In the genomic region with DNA sequence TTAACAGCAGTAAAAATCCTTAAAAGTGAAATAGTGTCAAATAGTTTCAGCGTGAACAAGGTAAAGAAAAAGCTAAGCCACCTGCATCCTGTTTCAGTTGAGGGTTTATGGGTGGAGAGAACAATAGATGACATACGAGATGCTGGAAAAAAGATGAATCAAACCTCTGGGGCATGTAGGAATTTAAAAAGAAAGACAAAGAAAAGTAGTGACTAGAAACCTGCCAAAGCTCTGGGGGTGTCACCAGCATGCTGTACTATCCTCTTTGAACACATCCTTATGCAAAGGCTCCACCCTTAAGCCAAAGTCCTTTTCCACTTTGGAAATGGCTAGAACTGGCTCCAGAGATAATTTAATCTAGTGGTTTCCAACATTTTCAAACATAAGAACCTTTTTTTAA, we compare ENCODE assay signal across 14 cellular contexts. TPM values are rescaled to one million over a fixed set of nuclear protein-coding genes. Genes with fewer than 3 reads are reported as not detected.
DNase-seq lines count a peak whose midpoint lies in the region; ATAC-seq, FAIRE-seq and TF ChIP-seq lines count a peak whose summit lies in the region.
"Had no signal": no experiment of that assay in that cellular context is flagged by ENCODE, and none has a peak within 500 bp of the region (broad histone marks: within the 10 kb centered on the region; RNA-seq: fewer than 3 reads in every experiment).

No MANE protein-coding gene starts in this region.

- no peaks in the 10 kb centered on the region for H3K27me3 ChIP-seq in CD4-positive, alpha-beta T cell (ENCODE audit: control insufficient read depth, insufficient read depth, low read length)
- no peaks in the 10 kb centered on the region for H3K27me3 ChIP-seq in RWPE2 (ENCODE audit: insufficient read depth, poor library complexity, severe bottlenecking)
- H3K27me3 ChIP-seq: neural progenitor cell, sigmoid colon had no signal

- H3K4me3 Mint-ChIP-seq in CD4-positive, alpha-beta T cell = peak overlapping the region; percentile 34
- H3K4me3 Mint-ChIP-seq: neural progenitor cell had no signal

- no peak overlapping the region for H3K4me3 ChIP-seq in RWPE2 (ENCODE audit: severe bottlenecking)
- H3K4me3 ChIP-seq: lung, neural progenitor cell, sigmoid colon had no signal

- peaks cover 2% of the 10 kb centered on the region for H3K4me1 ChIP-seq in RWPE2 (ENCODE audit: insufficient read depth, poor library complexity, severe bottlenecking)

- H3K4me1 Mint-ChIP-seq in CD4-positive, alpha-beta T cell (ENCODE audit: low read depth) = peaks cover 52% of the 10 kb centered on the region

- no peaks in the 10 kb centered on the region for H3K9me3 Mint-ChIP-seq in CD4-positive, alpha-beta T cell
- H3K9me3 Mint-ChIP-seq: neural progenitor cell had no signal

- no peaks in the 10 kb centered on the region for H3K36me3 ChIP-seq in RWPE2 (ENCODE audit: low read depth)
- H3K36me3 ChIP-seq: neural progenitor cell, sigmoid colon had no signal

- no peak for ATAC-seq in CD4-positive, alpha-beta T cell (ENCODE audit: poor library complexity)
- peak; percentile 50; the same call in 1 of the 3 replicates for ATAC-seq in RWPE2 (ENCODE audit: low read depth)

- intact Hi-C loops in CD4-positive, alpha-beta T cell (cut with DNase I, micrococcal nuclease) = loop anchor here in 1 of 2 experiments (5.0 to 10.0 kb wide), 2 partner anchors 76 to 256 kb away; a partner anchor contains a TSS

- peaks cover 16% of the 10 kb centered on the region for H3K36me3 Mint-ChIP-seq in CD4-positive, alpha-beta T cell (ENCODE audit: low read depth)

- DNase-seq in CD4-positive, alpha-beta T cell = no peak
- peak; percentile 23 for DNase-seq in H54 (ENCODE audit: insufficient read length, low spot score)
- no peak for DNase-seq in RWPE2 (ENCODE audit: low spot score)
- DNase-seq in iPS-NIHi11 (ENCODE audit: low spot score) = peak; percentile 46
- no peak for DNase-seq in NCI-H748 (lab: John Stamatoyannopoulos, UW; ENCODE audit: unreplicated experiment)
- no peak for DNase-seq in GDM1 (lab: John Stamatoyannopoulos, UW)
- no peak for DNase-seq in hepatic stellate cell (ENCODE audit: low spot score)
- DNase-seq: erythroblast; NCI-H524 treated with DMSO at 0.1 percent for 48 hours; sigmoid colon; stimulated activated naive CD4-positive, alpha-beta T cell treated with Interleukin-2 at 50 U/mL for 16 hours had no signal

- TF ChIP-seq CTCF in CD4-positive, alpha-beta T cell (IDR thresholded peaks at IDR 0.05) = no peak
- no peak for TF ChIP-seq CTCF in RWPE2 (IDR thresholded peaks at IDR 0.05; ENCODE audit: poor library complexity, severe bottlenecking)

- POLR2A ChIA-PET in CD4-positive, alpha-beta T cell (lab: Charles Lee) = no interaction called here

- H3K27me3 Mint-ChIP-seq in CD4-positive, alpha-beta T cell = no peaks in the 10 kb centered on the region

- no peak overlapping the region for H3K27ac ChIP-seq in CD4-positive, alpha-beta T cell (ENCODE audit: low read depth, low read length)
- no peak overlapping the region for H3K27ac ChIP-seq in RWPE2 (ENCODE audit: poor library complexity, severe bottlenecking)
- H3K27ac ChIP-seq: C4-2B, neural progenitor cell, sigmoid colon had no signal

- CTCF ChIA-PET in CD4-positive, alpha-beta T cell (lab: Charles Lee) = no interaction called here

- TF ChIP-seq POLR2A in H54 (IDR thresholded peaks at IDR 0.05; ENCODE audit: low read depth, low read length) = no peak

- FAIRE-seq in H54 (lab: Jason Lieb, UNC) = peak; percentile 75

- no peaks in the 10 kb centered on the region for H3K9me3 ChIP-seq in CD4-positive, alpha-beta T cell (ENCODE audit: control insufficient read depth, low read length)
- H3K9me3 ChIP-seq in RWPE2 (ENCODE audit: severe bottlenecking) = no peaks in the 10 kb centered on the region
- H3K9me3 ChIP-seq: sigmoid colon had no signal

- peak overlapping the region; percentile 82 for H3K27ac Mint-ChIP-seq in CD4-positive, alpha-beta T cell
- H3K27ac Mint-ChIP-seq: neural progenitor cell had no signal

RNA-seq across cellular contexts. Expression of a gene that starts 22.2 kb away (rescaled TPM):
- 10 to 100 TPM; 11.6 to 13.4 TPM for total RNA-seq in CD4-positive, alpha-beta T cell

Comparison
In these comparisons a context has a peak if more than half of its experiments do, and no peak if none do; other contexts are left out.
1. DNase-seq: peak in H54 (single experiment) and iPS-NIHi11 (single experiment); none in CD4-positive, alpha-beta T cell (0 of 10), RWPE2 (single experiment), NCI-H748 (single experiment), GDM1 (single experiment) and hepatic stellate cell (single experiment).